Comparison of ENCODE assay signal across 9 cellular contexts in genomic region chr1:184075040-184076029, GRCh38. TPM values are rescaled to one million over a fixed set of nuclear protein-coding genes. Genes with fewer than 3 reads are reported as not detected.
DNase-seq lines count a peak whose midpoint lies in the region; TF ChIP-seq lines count a peak whose summit lies in the region.
"Had no signal": no experiment of that assay in that cellular context is flagged by ENCODE, and none has a peak within 500 bp of the region (broad histone marks: within the 10 kb centered on the region; RNA-seq: fewer than 3 reads in every experiment).

No MANE protein-coding gene starts in this region.

- no peak overlapping the region for H3K4me2 ChIP-seq in smooth muscle cell

- in situ Hi-C loops in HAP-1 (cut with MboI; ENCODE audit: low sequenced_read_pairs) = no loop called here

- H3K4me3 ChIP-seq in HAP-1 (no peak overlapping the region), right atrium auricular region (no peak overlapping the region), smooth muscle cell (no peak overlapping the region)

- no peaks in the 10 kb centered on the region for H3K9me3 ChIP-seq in HAP-1
- H3K9me3 ChIP-seq in right atrium auricular region = no peaks in the 10 kb centered on the region
- H3K9me3 ChIP-seq in smooth muscle cell (replicated peaks; ENCODE audit: low read depth) = no peaks in the 10 kb centered on the region

- H3K79me2 ChIP-seq in smooth muscle cell (ENCODE audit: low read depth) = no peaks in the 10 kb centered on the region

- H3K27ac ChIP-seq in right atrium auricular region (peak overlapping the region; percentile 13 to 44), smooth muscle cell (ENCODE audit: low read depth) (no peak overlapping the region)

- no peaks in the 10 kb centered on the region for H3K27me3 ChIP-seq in HAP-1 (ENCODE audit: low read depth)
- H3K27me3 ChIP-seq in right atrium auricular region = no peaks in the 10 kb centered on the region
- H3K27me3 ChIP-seq in smooth muscle cell (ENCODE audit: low read depth) = no peaks in the 10 kb centered on the region

- DNase-seq in DMS114 treated with DMSO at 0.1 percent for 48 hours (lab: John Stamatoyannopoulos, UW; ENCODE audit: unreplicated experiment) (peak; percentile 74), HAP-1 (ENCODE audit: low spot score in 2 of 2) (peak; percentile 43 to 51), NCI-H2227 (lab: John Stamatoyannopoulos, UW; ENCODE audit: unreplicated experiment) (peak; percentile 67), amniotic epithelial cell (ENCODE audit: low read depth) (peak; percentile 69), right atrium auricular region (ENCODE audit: low spot score) (no peak), smooth muscle cell (lab: John Stamatoyannopoulos, UW; ENCODE audit: unreplicated experiment) (no peak)
- DNase-seq in stimulated activated naive CD4-positive, alpha-beta T cell treated with Interleukin-2 at 50 U/mL for 16 hours (lab: John Stamatoyannopoulos, UW) = no peak
- DNase-seq in stimulated activated CD4-positive, alpha-beta T cell treated with anti-CD3 and anti-CD28 coated beads, Interleukin-4, amount 100 ng/mL, for 1 hour = no peak
- DNase-seq: activated B cell treated with CpG ODN at 0.5 μM for 24 hours had no signal

- H3K4me1 ChIP-seq in HAP-1 (peaks cover 8% of the 10 kb centered on the region), right atrium auricular region (peaks cover 0 to 20% of the 10 kb centered on the region in 2 donors), smooth muscle cell (ENCODE audit: low read depth) (no peaks in the 10 kb centered on the region)

- no peak overlapping the region for H2AFZ ChIP-seq in smooth muscle cell (ENCODE audit: low read depth)

- H3K9ac ChIP-seq in smooth muscle cell (ENCODE audit: low read depth) = no peak overlapping the region

- peak; percentile 65 to 82 for TF ChIP-seq CTCF in right atrium auricular region (IDR thresholded peaks at IDR 0.05)
- TF ChIP-seq CTCF in smooth muscle cell (IDR thresholded peaks at IDR 0.05; ENCODE audit: borderline replicate concordance, insufficient read depth, poor library complexity, severe bottlenecking) = peak; percentile 84

- H3K36me3 ChIP-seq in HAP-1 (replicated peaks) = peaks cover 3% of the 10 kb centered on the region
- H3K36me3 ChIP-seq in right atrium auricular region = no peaks in the 10 kb centered on the region
- no peaks in the 10 kb centered on the region for H3K36me3 ChIP-seq in smooth muscle cell (ENCODE audit: low read depth)

- WGBS in smooth muscle cell (ENCODE audit: low lambda C conversion rate) = 57% methylated on average over 4 of the region's 4 CpGs

- H4K20me1 ChIP-seq in smooth muscle cell (ENCODE audit: low read depth) = no peaks in the 10 kb centered on the region

- H3F3A ChIP-seq in smooth muscle cell (ENCODE audit: low read depth) = no peaks in the 10 kb centered on the region

RNA-seq across cellular contexts. Expression of gene TSEN15, which starts 23.8 kb away (rescaled TPM):
- total RNA-seq in right atrium auricular region = 10 to 100 TPM; 18.2 to 42.8 TPM
- 56.7 and 82.0 TPM in 2 replicates for total RNA-seq in smooth muscle cell
- polyA plus RNA-seq in smooth muscle cell = 34.7 and 35.6 TPM in 2 replicates

RNA-seq across cellular contexts. Expression of gene COLGALT2, which starts 37.8 kb away (rescaled TPM):
- total RNA-seq in right atrium auricular region (1 to 10 TPM; 4.2 to 4.9 TPM), smooth muscle cell (0.22 and 0.31 TPM in 2 replicates)
- polyA plus RNA-seq in smooth muscle cell = 0.61 and 0.73 TPM in 2 replicates

Comparison
In these comparisons a context has a peak if more than half of its experiments do, and no peak if none do; other contexts are left out.
1. DNase-seq: peak in DMS114 treated with DMSO at 0.1 percent for 48 hours (single experiment), HAP-1 (2 of 2), NCI-H2227 (single experiment) and amniotic epithelial cell (single experiment); none in right atrium auricular region (single experiment), smooth muscle cell (single experiment), stimulated activated naive CD4-positive, alpha-beta T cell treated with Interleukin-2 at 50 U/mL for 16 hours (single experiment) and stimulated activated CD4-positive, alpha-beta T cell treated with anti-CD3 and anti-CD28 coated beads, Interleukin-4, amount 100 ng/mL, for 1 hour (single experiment).